In the genomic region with DNA sequence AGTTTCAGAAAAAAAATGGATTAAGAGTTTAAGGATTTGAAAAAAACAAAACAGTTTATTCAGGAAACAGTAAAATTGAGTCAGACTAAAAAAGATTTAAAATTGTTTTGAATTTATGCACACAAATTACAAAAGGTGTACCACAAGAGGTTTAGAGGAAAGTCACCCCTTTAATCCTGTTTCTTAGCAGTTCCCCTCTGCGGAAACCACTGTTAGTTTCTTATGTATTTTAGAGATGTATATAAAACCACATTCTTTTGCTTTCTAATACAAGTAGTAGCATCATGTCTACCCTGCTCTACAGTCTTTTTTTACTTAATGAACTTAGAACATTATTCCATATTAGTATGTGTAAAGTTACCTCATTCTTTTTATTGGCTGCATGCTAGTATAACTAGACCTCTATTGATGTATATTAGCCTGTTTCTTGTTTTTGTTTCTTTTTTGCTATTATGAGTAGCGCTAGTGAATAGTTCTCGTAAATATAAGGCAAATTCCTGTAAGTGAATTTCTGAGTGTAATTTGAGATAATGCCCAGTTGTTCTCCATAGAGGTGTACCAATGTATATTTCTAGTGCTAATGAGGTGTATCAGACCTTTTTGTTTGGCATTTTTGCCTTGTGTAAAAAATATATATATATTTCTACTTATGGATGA, we compare ENCODE assay signal across 1 cellular context.
A peak's percentile ranks its signal among the peaks of the same experiment; 100 is the strongest.
TF ChIP-seq lines count a peak whose summit lies in the region.

No MANE protein-coding gene starts in this region.

TF ChIP-seq in HEK293, 187 proteins besides CTCF, POLR2A, EP300 and RAD21 (continued from another document):
- TF ChIP-seq, protein P1, sequence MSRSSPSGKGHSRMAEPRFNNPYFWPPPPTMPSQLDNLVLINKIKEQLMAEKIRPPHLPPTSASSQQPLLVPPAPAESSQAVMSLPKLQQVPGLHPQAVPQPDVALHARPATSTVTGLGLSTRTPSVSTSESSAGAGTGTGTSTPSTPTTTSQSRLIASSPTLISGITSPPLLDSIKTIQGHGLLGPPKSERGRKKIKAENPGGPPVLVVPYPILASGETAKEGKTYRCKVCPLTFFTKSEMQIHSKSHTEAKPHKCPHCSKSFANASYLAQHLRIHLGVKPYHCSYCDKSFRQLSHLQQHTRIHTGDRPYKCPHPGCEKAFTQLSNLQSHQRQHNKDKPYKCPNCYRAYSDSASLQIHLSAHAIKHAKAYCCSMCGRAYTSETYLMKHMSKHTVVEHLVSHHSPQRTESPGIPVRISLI (tag by site-specific recombination; IDR thresholded peaks at IDR 0.05) = 0 out of 2 replicates have a peak, but pooled peaks have one; percentile 5
- no peak for TF ChIP-seq ZBTB11 (tag by site-specific recombination; conservative IDR thresholded peaks at IDR 0.05; ENCODE audit: low read depth)
